9 cellular contexts compared by ENCODE assay signal in genomic region chr3:149340310-149340933, GRCh38. TPM values are rescaled to one million over a fixed set of nuclear protein-coding genes. Genes with fewer than 3 reads are reported as not detected.
DNase-seq lines count a peak whose midpoint lies in the region; ATAC-seq and TF ChIP-seq lines count a peak whose summit lies in the region.
"Had no signal": no experiment of that assay in that cellular context is flagged by ENCODE, and none has a peak within 500 bp of the region (broad histone marks: within the 10 kb centered on the region; RNA-seq: fewer than 3 reads in every experiment).

No MANE protein-coding gene starts in this region.

- no peak for TF ChIP-seq POLR2A in gastrocnemius medialis (IDR thresholded peaks at IDR 0.05)

- H3K36me3 ChIP-seq in gastrocnemius medialis, result no peaks in the 10 kb centered on the region
- H3K36me3 ChIP-seq in Karpas-422 (ENCODE audit: insufficient read depth, low read length), result no peaks in the 10 kb centered on the region

- H3K4me1 ChIP-seq in gastrocnemius medialis (peaks cover 0 to 22% of the 10 kb centered on the region in 2 donors), Karpas-422 (ENCODE audit: low read length) (no peaks in the 10 kb centered on the region)

- no peaks in the 10 kb centered on the region for H3K27me3 ChIP-seq in gastrocnemius medialis
- H3K27me3 ChIP-seq in Karpas-422 (ENCODE audit: low read length), result no peaks in the 10 kb centered on the region

- H3K4me3 ChIP-seq in gastrocnemius medialis, result peak overlapping the region in 1 of 4 donors; percentile 1
- no peak overlapping the region for H3K4me3 ChIP-seq in Karpas-422 (ENCODE audit: low read length)

- ATAC-seq in Right ventricle myocardium superior (ENCODE audit: poor library complexity) (peak; percentile 50), gastrocnemius medialis (peak; percentile 45 to 49), GM19023 (IDR thresholded peaks at IDR 0.05; ENCODE audit: unreplicated experiment) (no peak), HG03025 (IDR thresholded peaks at IDR 0.05; ENCODE audit: low FRiP score, unreplicated experiment) (no peak)

- no peaks in the 10 kb centered on the region for H3K79me2 ChIP-seq in Karpas-422 (ENCODE audit: low read length)

- H3K9me3 ChIP-seq in gastrocnemius medialis, result no peaks in the 10 kb centered on the region
- H3K9me3 ChIP-seq in Karpas-422 (ENCODE audit: low read length), result no peaks in the 10 kb centered on the region

- intact Hi-C loops in Right ventricle myocardium superior (cut with DNase I) (no loop called here), gastrocnemius medialis (cut with DNase I; ENCODE audit: low total_unique reads) (no loop called here)

- no peak overlapping the region for H3K9ac ChIP-seq in Karpas-422 (ENCODE audit: low read length)

- H2AFZ ChIP-seq in Karpas-422 (ENCODE audit: low read length), result no peak overlapping the region

- TF ChIP-seq CTCF in gastrocnemius medialis (IDR thresholded peaks at IDR 0.05 in 4 of 5, conservative IDR thresholded peaks at IDR 0.05 in 1 of 5), result no peak

- DNase-seq in H4 (ENCODE audit: low spot score) (peak; percentile 72), RKO (ENCODE audit: low spot score) (peak; percentile 41), Right ventricle myocardium superior (no peak), gastrocnemius medialis (no peak), Karpas-422 (no peak)
- no peak for DNase-seq in activated CD4-positive, CD25-positive, alpha-beta regulatory T cell treated with anti-CD3 and anti-CD28 coated beads, Interleukin-2, amount 50 U/mL, for 72 hours
- DNase-seq: activated CD4-positive, alpha-beta T cell treated with anti-CD3 and anti-CD28 coated beads, Interleukin-2, amount 50 U/mL, for 4 hours had no signal

- in situ Hi-C loops in gastrocnemius medialis (cut with MboI; ENCODE audit: low sequenced_read_pairs in 4 of 4), result no loop called here

- H3K4me2 ChIP-seq in Karpas-422 (ENCODE audit: low read depth, low read length, poor library complexity, severe bottlenecking), result no peak overlapping the region

- H3K27ac ChIP-seq in gastrocnemius medialis (peak overlapping the region; percentile 63 to 81 (median 71)), Karpas-422 (ENCODE audit: low read length) (no peak overlapping the region)

- no peaks in the 10 kb centered on the region for H3K9me2 ChIP-seq in Karpas-422 (replicated peaks; ENCODE audit: insufficient read depth, low read length)

- H4K20me1 ChIP-seq in Karpas-422 (ENCODE audit: insufficient read depth, low read depth, low read length), result no peaks in the 10 kb centered on the region

RNA-seq across cellular contexts. Expression of gene TM4SF18, which starts 7.0 kb away (rescaled TPM):
- total RNA-seq in H4 (2014; rRNA removed; shearing (Covaris generic)), result 0.08 and 0.39 TPM in 2 replicates
- 13.2 TPM for total RNA-seq in Right ventricle myocardium superior
- 10 to 100 TPM in 1 of 4 donors, 1 to 10 TPM in 3; 4.1 to 13.6 (median 5.9) TPM for total RNA-seq in gastrocnemius medialis
- not detected in 2 replicates for total RNA-seq in Karpas-422 (2014; rRNA removed; shearing (Covaris generic); ENCODE audit: low replicate concordance)

RNA-seq across cellular contexts. Expression of gene TM4SF1, which starts 37.0 kb away (rescaled TPM):
- 152 and 153 TPM in 2 replicates for total RNA-seq in H4 (2014; rRNA removed; shearing (Covaris generic))
- total RNA-seq in Right ventricle myocardium superior (110 TPM), gastrocnemius medialis (10 to 100 TPM; 23.0 to 43.8 (median 38.6) TPM)
- total RNA-seq in Karpas-422 (2014; rRNA removed; shearing (Covaris generic); ENCODE audit: low replicate concordance), result not detected in 2 replicates

Comparison
In these comparisons a context has a peak if more than half of its experiments do, and no peak if none do; other contexts are left out.
1. DNase-seq: peak in H4 (single experiment) and RKO (single experiment); none in Right ventricle myocardium superior (single experiment), gastrocnemius medialis (0 of 2), Karpas-422 (single experiment) and activated CD4-positive, CD25-positive, alpha-beta regulatory T cell treated with anti-CD3 and anti-CD28 coated beads, Interleukin-2, amount 50 U/mL, for 72 hours (single experiment).
2. ATAC-seq: peak in Right ventricle myocardium superior (single experiment) and gastrocnemius medialis (2 of 2); none in GM19023 (single experiment) and HG03025 (single experiment).
3. RNA of gene TM4SF1, which starts 37.0 kb away (total RNA-seq): 152 to 153 TPM in H4, 110 TPM in Right ventricle myocardium superior (single experiment) and 23.0 to 43.8 TPM in gastrocnemius medialis; not detected in Karpas-422; every median in the first group is over 10 times any median in the second.